ENCODE assay signal across 28 cellular contexts in genomic region chr10:54487743-54488142, GRCh38.
"Had no signal": no experiment of that assay in that cellular context is flagged by ENCODE, and none has a peak within 500 bp of the region (broad histone marks: within the 10 kb centered on the region; RNA-seq: fewer than 3 reads in every experiment).

No MANE protein-coding gene starts in this region.

- H3K36me3 ChIP-seq: ascending aorta, breast epithelium, cardiac muscle cell, colonic mucosa, esophagus squamous epithelium, gastroesophageal sphincter had no signal

- H3K9me3 ChIP-seq: ascending aorta, colonic mucosa, esophagus squamous epithelium, gastroesophageal sphincter had no signal

- H3K27ac ChIP-seq: ascending aorta, breast epithelium, cardiac muscle cell, colonic mucosa, epithelial cell of prostate, esophagus squamous epithelium, gastroesophageal sphincter had no signal

- ATAC-seq: activated CD4-positive, alpha-beta T cell treated with anti-CD3 and anti-CD28 coated beads for 36 hours; activated CD8-positive, alpha-beta memory T cell treated with anti-CD3 and anti-CD28 coated beads, Interleukin-2, amount 10 ng/mL, durations not matched to agents 7 days and 5 days; activated CD8-positive, alpha-beta T cell treated with anti-CD3 and anti-CD28 coated beads, Interleukin-2, amount 10 ng/mL, durations not matched to agents 7 days and 5 days; activated naive CD4-positive, alpha-beta T cell treated with anti-CD3 and anti-CD28 coated beads, Interleukin-2, amount 50 U/mL, for 72 hours; activated T-cell treated with anti-CD3 and anti-CD28 coated beads, Interleukin-2, amount 50 U/mL, for 72 hours; gastroesophageal sphincter had no signal

- DNase-seq: activated CD4-positive, alpha-beta memory T cell treated with anti-CD3 and anti-CD28 coated beads for 36 hours; activated CD4-positive, alpha-beta T cell treated with anti-CD3 and anti-CD28 coated beads for 36 hours; activated CD4-positive, alpha-beta T cell treated with anti-CD3 and anti-CD28 coated beads, Interleukin-2, amount 10 ng/mL, durations not matched to agents 24 days and 14 days; activated CD4-positive, CD25-positive, alpha-beta regulatory T cell; activated CD4-positive, CD25-positive, alpha-beta regulatory T cell treated with anti-CD3 and anti-CD28 coated beads, Interleukin-2, amount 50 U/mL, for 72 hours; activated CD8-positive, alpha-beta memory T cell treated with anti-CD3 and anti-CD28 coated beads, Interleukin-2, amount 10 ng/mL, durations not matched to agents 7 days and 5 days; activated CD8-positive, alpha-beta memory T cell treated with anti-CD3 and anti-CD28 coated beads, Interleukin-2, amount 50 U/mL, for 4 hours; activated CD8-positive, alpha-beta T cell treated with anti-CD3 and anti-CD28 coated beads, Interleukin-2, amount 10 ng/mL, durations not matched to agents 7 days and 5 days; activated gamma-delta T cell; activated naive CD4-positive, alpha-beta T cell; activated naive CD4-positive, alpha-beta T cell treated with anti-CD3 and anti-CD28 coated beads, Interleukin-2, amount 10 ng/mL, durations not matched to agents 7 days and 5 days; activated naive CD8-positive, alpha-beta T cell treated with anti-CD3 and anti-CD28 coated beads, Interleukin-2, amount 10 ng/mL, durations not matched to agents 7 days and 5 days; activated T-cell treated with anti-CD3 and anti-CD28 coated beads, Interleukin-2, amount 50 U/mL, for 1 hour; activated T-cell treated with anti-CD3 and anti-CD28 coated beads, Interleukin-2, amount 50 U/mL, for 72 hours; central memory CD4-positive, alpha-beta T cell; cerebellar nuclear complex; colonic mucosa; effector CD8-positive, alpha-beta T cell; esophagus squamous epithelium; foreskin melanocyte; T-helper 2 cell had no signal

- H3K4me1 ChIP-seq: ascending aorta, breast epithelium, colonic mucosa, esophagus squamous epithelium, gastroesophageal sphincter had no signal

- H3K27me3 ChIP-seq: ascending aorta, breast epithelium, cardiac muscle cell, colonic mucosa, esophagus squamous epithelium, gastroesophageal sphincter had no signal

- H3K4me3 ChIP-seq: ascending aorta, breast epithelium, cardiac muscle cell, colonic mucosa, esophagus squamous epithelium, gastroesophageal sphincter had no signal

- FAIRE-seq: endothelial cell of umbilical vein had no signal
